In genomic region chr5:67272453-67273130, GRCh38 we compare ENCODE assay signal across 25 cellular contexts.
DNase-seq lines count a peak whose midpoint lies in the region; ATAC-seq and TF ChIP-seq lines count a peak whose summit lies in the region.
"Had no signal": no experiment of that assay in that cellular context is flagged by ENCODE, and none has a peak within 500 bp of the region (broad histone marks: within the 10 kb centered on the region; RNA-seq: fewer than 3 reads in every experiment).

No MANE protein-coding gene starts in this region.

- H3K36me3 ChIP-seq in esophagus muscularis mucosa (no peaks in the 10 kb centered on the region), muscle layer of colon (ENCODE audit: insufficient read depth, low read length) (no peaks in the 10 kb centered on the region)
- H3K36me3 ChIP-seq: upper lobe of right lung had no signal

- 56% methylated on average over 7 of the region's 7 CpGs for WGBS in esophagus muscularis mucosa

- TF ChIP-seq CTCF in esophagus muscularis mucosa (IDR thresholded peaks at IDR 0.05), result no peak

- no peaks in the 10 kb centered on the region for H3K27me3 ChIP-seq in esophagus muscularis mucosa
- no peaks in the 10 kb centered on the region for H3K27me3 ChIP-seq in muscle layer of colon (ENCODE audit: control insufficient read depth in 1 of 2, insufficient read depth in 2 of 2, low read length in 2 of 2)
- H3K27me3 ChIP-seq: upper lobe of right lung had no signal

- no peaks in the 10 kb centered on the region for H3K9me3 Mint-ChIP-seq in activated naive CD4-positive, alpha-beta T cell treated with anti-CD3 and anti-CD28 coated beads, Interleukin-2, amount 50 U/mL, for 72 hours

- peaks cover 28 to 59% (median 51%) of the 10 kb centered on the region in 4 donors for H3K4me1 ChIP-seq in esophagus muscularis mucosa
- peaks cover 50% of the 10 kb centered on the region for H3K4me1 ChIP-seq in muscle layer of colon (ENCODE audit: insufficient read depth, low read length)

- H3K27ac ChIP-seq in esophagus muscularis mucosa (replicated peaks in 1 of 4), result peak overlapping the region; percentile 88 to 92 (median 90)
- H3K27ac ChIP-seq in muscle layer of colon (ENCODE audit: low read depth, low read length), result peak overlapping the region; percentile 69
- peak overlapping the region; percentile 51 for H3K27ac ChIP-seq in temporal lobe (ENCODE audit: low read depth, low read length)
- H3K27ac ChIP-seq: upper lobe of right lung, VCaP had no signal

- peaks cover 0 to 3% of the 10 kb centered on the region in 2 donors for H3K36me3 Mint-ChIP-seq in activated naive CD4-positive, alpha-beta T cell treated with anti-CD3 and anti-CD28 coated beads, Interleukin-2, amount 50 U/mL, for 72 hours
- H3K36me3 Mint-ChIP-seq: IgD-negative memory B cell had no signal

- no peak overlapping the region for H3K9ac ChIP-seq in muscle layer of colon (ENCODE audit: low read length)

- no peak for TF ChIP-seq EP300 in esophagus muscularis mucosa (IDR thresholded peaks at IDR 0.05)

- intact Hi-C loops in esophagus muscularis mucosa (cut with DNase I), result no loop called here

- H3K9me3 ChIP-seq in esophagus muscularis mucosa (no peaks in the 10 kb centered on the region), muscle layer of colon (ENCODE audit: low read length) (no peaks in the 10 kb centered on the region)
- H3K9me3 ChIP-seq: upper lobe of right lung had no signal

- ATAC-seq in GM18502 (IDR thresholded peaks at IDR 0.05; ENCODE audit: poor library complexity, unreplicated experiment), result no peak
- ATAC-seq in activated naive CD4-positive, alpha-beta T cell treated with anti-CD3 and anti-CD28 coated beads, Interleukin-2, amount 50 U/mL, for 72 hours, result no peak
- ATAC-seq: left cardiac atrium, upper lobe of right lung had no signal

- no peak overlapping the region for H3K27ac Mint-ChIP-seq in activated naive CD4-positive, alpha-beta T cell treated with anti-CD3 and anti-CD28 coated beads, Interleukin-2, amount 50 U/mL, for 72 hours
- H3K27ac Mint-ChIP-seq: B cell; dendritic cell treated with granulocyte-macrophage colony-stimulating factor and Interleukin-4, amounts not matched to agents 40 ng/mL and 50 ng/mL, for 4 days; mesothelial cell of epicardium; progenitor cell of endocrine pancreas had no signal

- H3K4me3 ChIP-seq in esophagus muscularis mucosa (no peak overlapping the region), muscle layer of colon (ENCODE audit: low read depth in 1 of 2, low read length in 2 of 2) (no peak overlapping the region)
- H3K4me3 ChIP-seq: smooth muscle cell, upper lobe of right lung had no signal

- no peak for TF ChIP-seq POLR2A in esophagus muscularis mucosa (IDR thresholded peaks at IDR 0.05; ENCODE audit: low read depth)

- DNase-seq in NCI-H2029 treated with DMSO at 0.1 percent for 48 hours (lab: John Stamatoyannopoulos, UW) (peak; percentile 79), esophagus muscularis mucosa (ENCODE audit: extremely low spot score) (no peak), GM19238 (ENCODE audit: insufficient read length, low spot score) (no peak)
- DNase-seq in activated naive CD4-positive, alpha-beta T cell treated with anti-CD3 and anti-CD28 coated beads, Interleukin-2, amount 50 U/mL, for 72 hours (ENCODE audit: low spot score in 2 of 2), result no peak
- no peak for DNase-seq in effector CD4-positive, alpha-beta T cell
- DNase-seq: activated CD4-positive, alpha-beta T cell treated with anti-CD3 and anti-CD28 coated beads, Interleukin-2, amount 50 U/mL, for 1 hour; COR-L47; DND-41; left cardiac atrium; NCI-H1694; NCI-H226; stimulated activated CD4-positive, alpha-beta T cell treated with anti-CD3 and anti-CD28 coated beads, Interleukin-2, amount 100 ng/mL, for 48 hours; stimulated activated naive CD4-positive, alpha-beta T cell treated with Interleukin-2 at 50 U/mL for 16 hours; T-helper 2 cell; upper lobe of right lung had no signal
